Comparison of ENCODE assay signal across 19 cellular contexts in genomic region chrX:105553118-105553517, GRCh38.
A peak's percentile ranks its signal among the peaks of the same experiment; 100 is the strongest.
DNase-seq lines count a peak whose midpoint lies in the region; ATAC-seq, FAIRE-seq and TF ChIP-seq lines count a peak whose summit lies in the region.
"Had no signal": no experiment of that assay in that cellular context is flagged by ENCODE, and none has a peak within 500 bp of the region (broad histone marks: within the 10 kb centered on the region; RNA-seq: fewer than 3 reads in every experiment).

No MANE protein-coding gene starts in this region.

- H4K20me1 ChIP-seq in keratinocyte (ENCODE audit: control insufficient read depth, extremely low read depth, insufficient read depth, low read length), result no peaks in the 10 kb centered on the region

- H3K9me3 Mint-ChIP-seq in MCF 10A (ENCODE audit: unreplicated experiment), result no peaks in the 10 kb centered on the region
- H3K9me3 Mint-ChIP-seq: HFFc6 had no signal

- H3K9me1 ChIP-seq in keratinocyte (ENCODE audit: control insufficient read depth, extremely low read depth, insufficient read depth, low read length), result no peaks in the 10 kb centered on the region

- H3K4me3 ChIP-seq in breast epithelium (no peak overlapping the region), bronchial epithelial cell (ENCODE audit: low read depth, low read length) (no peak overlapping the region), keratinocyte (ENCODE audit: control insufficient read depth in 2 of 3, extremely low read depth in 1 of 3, insufficient read depth in 2 of 3, low read depth in 1 of 3, low read length in 3 of 3) (no peak overlapping the region)
- H3K4me3 ChIP-seq: GM12878, HAP-1 had no signal

- no peak for TF ChIP-seq CTCF in MCF 10A (IDR thresholded peaks at IDR 0.05; ENCODE audit: unreplicated experiment)
- TF ChIP-seq CTCF in breast epithelium (IDR thresholded peaks at IDR 0.05), result no peak
- no peak for TF ChIP-seq CTCF in bronchial epithelial cell (IDR thresholded peaks at IDR 0.05; ENCODE audit: insufficient read depth, low read length, severe bottlenecking)
- TF ChIP-seq CTCF in keratinocyte (optimal IDR thresholded peaks at IDR 0.05 in 1 of 3, IDR thresholded peaks at IDR 0.05 in 1 of 3, conservative IDR thresholded peaks at IDR 0.05 in 1 of 3; ENCODE audit: extremely low read depth in 1 of 3, insufficient read depth in 2 of 3, low read length in 3 of 3), result no peak

- H3K9me3 ChIP-seq in breast epithelium (no peaks in the 10 kb centered on the region), keratinocyte (ENCODE audit: control insufficient read depth, low read depth, low read length) (no peaks in the 10 kb centered on the region)
- H3K9me3 ChIP-seq: HAP-1 had no signal

- H3K36me3 ChIP-seq in breast epithelium, result no peaks in the 10 kb centered on the region
- no peaks in the 10 kb centered on the region for H3K36me3 ChIP-seq in bronchial epithelial cell (ENCODE audit: control insufficient read depth, insufficient read depth, low read length)
- H3K36me3 ChIP-seq in keratinocyte (ENCODE audit: control insufficient read depth in 2 of 2, extremely low read depth in 1 of 2, insufficient read depth in 2 of 2, low read length in 2 of 2), result no peaks in the 10 kb centered on the region
- H3K36me3 ChIP-seq: HAP-1 had no signal

- dilution Hi-C loops in keratinocyte (cut with MboI; ENCODE audit: extremely low pct_ligation_motif_present, low sequenced_read_pairs), result no loop called here

- ATAC-seq in sciatic nerve (no peak), GM21786 (IDR thresholded peaks at IDR 0.05; ENCODE audit: unreplicated experiment) (no peak), GM18858 (IDR thresholded peaks at IDR 0.05; ENCODE audit: unreplicated experiment) (no peak)
- ATAC-seq: GM12878 had no signal

- CTCF ChIA-PET in MCF 10A (lab: Yijun Ruan, JAX), result interaction anchor here (0.7 to 1.3 kb wide), 4 partner anchors 74 to 1049 kb away, joined by 3 read pairs; no protein-coding TSS in a partner anchor

- H2AFZ ChIP-seq in keratinocyte (ENCODE audit: control insufficient read depth, low read length), result no peak overlapping the region

- H3K27ac Mint-ChIP-seq in MCF 10A (ENCODE audit: low read depth, unreplicated experiment), result peak overlapping the region; percentile 63
- H3K27ac Mint-ChIP-seq: B cell; CD4-positive, alpha-beta T cell; HFFc6 had no signal

- H3K27me3 Mint-ChIP-seq in MCF 10A (ENCODE audit: insufficient read depth, unreplicated experiment), result peaks cover 32% of the 10 kb centered on the region
- H3K27me3 Mint-ChIP-seq: B cell; CD4-positive, alpha-beta T cell had no signal

- H3K27me3 ChIP-seq in breast epithelium (peaks cover 0 to 28% of the 10 kb centered on the region in 2 donors), bronchial epithelial cell (ENCODE audit: control insufficient read depth, insufficient read depth, low read length) (no peaks in the 10 kb centered on the region), keratinocyte (ENCODE audit: control insufficient read depth, extremely low read depth, insufficient read depth, low read length) (no peaks in the 10 kb centered on the region)

- POLR2A ChIA-PET in MCF 10A (lab: Yijun Ruan, JAX), result interaction anchor here (0.7 to 1.8 kb wide), 6 partner anchors 9 to 175 kb away, joined by 3 to 5 read pairs (median 3); no protein-coding TSS in a partner anchor

- H3K9ac ChIP-seq in keratinocyte (ENCODE audit: control insufficient read depth, extremely low read depth, insufficient read depth, low read length), result no peak overlapping the region

- H3K4me3 Mint-ChIP-seq in MCF 10A (ENCODE audit: unreplicated experiment), result no peak overlapping the region
- H3K4me3 Mint-ChIP-seq: B cell; CD4-positive, alpha-beta T cell; HFFc6 had no signal

- intact Hi-C loops in MCF 10A (cut with micrococcal nuclease), result loop anchor here (2.0 to 10.0 kb wide), 3 partner anchors 90 to 358 kb away; no protein-coding TSS in a partner anchor
- intact Hi-C loops in breast epithelium (cut with DNase I; ENCODE audit: low total_unique reads), result no loop called here
- intact Hi-C loops in sciatic nerve (cut with DNase I), result no loop called here

- BruUV-seq in MCF 10A (replicated peaks; lab: Mats Ljungman, UMichigan), result no TSS peak

- no peaks in the 10 kb centered on the region for H3K36me3 Mint-ChIP-seq in MCF 10A (ENCODE audit: insufficient read depth, unreplicated experiment)

- H3K27ac ChIP-seq in breast epithelium (no peak overlapping the region), keratinocyte (ENCODE audit: control insufficient read depth, insufficient read depth, low read length) (peak overlapping the region; percentile 58)

- no peaks in the 10 kb centered on the region for H3K79me2 ChIP-seq in keratinocyte (ENCODE audit: control insufficient read depth, insufficient read depth, low read length)

- peak; percentile 32 for DNase-seq in MCF 10A (ENCODE audit: unreplicated experiment)
- DNase-seq in breast epithelium (ENCODE audit: low spot score in 2 of 2), result no peak
- DNase-seq in bronchial epithelial cell (ENCODE audit: low read depth), result peak; percentile 87
- no peak for DNase-seq in keratinocyte (ENCODE audit: low read depth, low spot score)
- no peak for DNase-seq in DMS 273 (lab: John Stamatoyannopoulos, UW; ENCODE audit: unreplicated experiment)
- DNase-seq in sciatic nerve (ENCODE audit: low spot score), result no peak
- DNase-seq: ACHN; C1 segment of cervical spinal cord; Calu3; CD4-positive, alpha-beta T cell; DMS79 had no signal

- TF ChIP-seq POLR2A in breast epithelium (IDR thresholded peaks at IDR 0.05), result no peak

- no peak for FAIRE-seq in bronchial epithelial cell (lab: Jason Lieb, UNC)
- FAIRE-seq in keratinocyte (lab: Jason Lieb, UNC), result peak; percentile 82
- FAIRE-seq: GM12878, GM18507, H1 had no signal

- H3K4me1 ChIP-seq in breast epithelium (no peaks in the 10 kb centered on the region), keratinocyte (ENCODE audit: control insufficient read depth, extremely low read depth, insufficient read depth, low read length) (peaks cover 14% of the 10 kb centered on the region)
- H3K4me1 ChIP-seq: HAP-1 had no signal

- H3K4me2 ChIP-seq in keratinocyte (ENCODE audit: control insufficient read depth, extremely low read depth, insufficient read depth, low read depth, low read length), result no peak overlapping the region

- H3K4me1 Mint-ChIP-seq in MCF 10A (ENCODE audit: insufficient read depth, unreplicated experiment), result peaks cover 8% of the 10 kb centered on the region
- H3K4me1 Mint-ChIP-seq: B cell had no signal

Comparison
In these comparisons a context has a peak if more than half of its experiments do, and no peak if none do; other contexts are left out.
1. DNase-seq: peak in MCF 10A (single experiment) and bronchial epithelial cell (single experiment); none in breast epithelium (0 of 2), keratinocyte (single experiment), DMS 273 (single experiment) and sciatic nerve (single experiment).